8 cellular contexts compared by ENCODE assay signal in the genomic region with DNA sequence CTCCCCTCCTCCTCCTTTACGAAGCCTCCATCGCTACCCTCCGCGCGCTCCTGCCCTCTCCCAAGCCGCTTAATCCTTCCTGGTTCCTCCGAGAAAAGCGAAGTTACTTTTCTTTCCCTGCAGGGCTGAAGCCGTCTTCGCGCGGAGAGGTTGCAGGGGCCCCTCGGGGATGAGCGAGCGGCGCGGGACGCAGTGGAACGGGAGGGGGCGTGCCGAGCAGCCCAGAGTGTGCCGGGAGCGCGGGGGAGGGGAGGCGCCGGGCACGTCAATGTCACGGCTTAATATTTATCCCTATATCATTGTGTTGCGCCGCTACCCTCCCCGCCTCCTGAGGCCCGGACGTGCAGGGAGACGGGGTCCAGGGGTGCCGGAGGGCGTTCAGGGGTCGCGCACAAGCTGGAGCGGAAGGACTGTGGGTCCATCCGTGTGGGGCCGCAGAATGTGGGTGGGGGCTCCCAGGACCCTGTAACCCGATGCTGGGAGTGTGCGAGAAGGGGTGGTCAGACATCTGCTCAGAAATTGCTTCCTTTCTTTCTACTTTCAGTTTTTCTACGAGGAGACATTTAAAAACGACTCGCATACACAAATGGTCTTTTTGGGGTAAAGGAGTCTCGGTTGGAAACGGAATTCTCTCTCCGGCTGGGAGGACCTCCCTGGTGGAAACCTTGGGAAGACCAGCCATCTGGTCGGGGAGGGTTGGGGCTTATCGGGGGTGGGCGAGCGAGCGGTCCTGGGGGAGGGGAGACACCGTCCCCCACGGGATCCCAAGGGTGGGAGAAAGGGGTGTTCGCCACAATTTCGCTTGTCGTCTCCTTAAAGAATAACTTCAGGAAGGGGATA. TPM values are rescaled to one million over a fixed set of nuclear protein-coding genes. Genes with fewer than 3 reads are reported as not detected.
DNase-seq lines count a peak whose midpoint lies in the region; ATAC-seq and TF ChIP-seq lines count a peak whose summit lies in the region.

No MANE protein-coding gene starts in this region.

- POLR2A ChIA-PET in activated CD4-positive, alpha-beta T cell treated with anti-CD3 and anti-CD28 coated beads, Interleukin-2, amount 10 ng/mL, durations not matched to agents 7 days and 5 days (lab: Charles Lee): interaction anchor here (0.7 to 0.8 kb wide), 2 partner anchors 18 to 208 kb away, joined by 3 to 5 read pairs; no protein-coding TSS in a partner anchor

- H3K9ac ChIP-seq in liver (ENCODE audit: low read depth in 1 of 2, low read length in 2 of 2): peak overlapping the region; percentile 64 to 93

- peaks cover 0 to 36% (median 20%) of the 10 kb centered on the region in 4 donors for H3K4me1 ChIP-seq in liver (ENCODE audit: control insufficient read depth in 4 of 4, insufficient read depth in 4 of 4, low read length in 3 of 4)

- peak overlapping the region; percentile 72 for H3K4me3 ChIP-seq in GM12875 (ENCODE audit: low read depth, low read length)
- H3K4me3 ChIP-seq in liver (ENCODE audit: low read depth in 1 of 3, low read length in 3 of 3): peak overlapping the region; percentile 82 to 95 (median 88)

- CTCF ChIA-PET in activated CD4-positive, alpha-beta T cell treated with anti-CD3 and anti-CD28 coated beads, Interleukin-2, amount 10 ng/mL, durations not matched to agents 7 days and 5 days (lab: Charles Lee): interaction anchor here (1.2 to 4.7 kb wide), 21 partner anchors 11 to 236 kb away, joined by 3 to 78 read pairs (median 6); no protein-coding TSS in a partner anchor

- no peaks in the 10 kb centered on the region for H3K9me3 ChIP-seq in liver (ENCODE audit: control insufficient read depth in 4 of 4, low read length in 3 of 4)

- intact Hi-C loops in dendritic cell treated with granulocyte-macrophage colony-stimulating factor and Interleukin-4, amounts not matched to agents 40 ng/mL and 50 ng/mL, for 4 days (cut with micrococcal nuclease): loop anchor here (1.0 to 5.0 kb wide), 5 partner anchors 37 to 221 kb away; no protein-coding TSS in a partner anchor

- H3K27me3 ChIP-seq in liver (ENCODE audit: control insufficient read depth in 4 of 4, insufficient read depth in 4 of 4, low read length in 3 of 4): no peaks in the 10 kb centered on the region

- no peaks in the 10 kb centered on the region for H3K36me3 ChIP-seq in liver (ENCODE audit: control insufficient read depth in 4 of 4, insufficient read depth in 3 of 4, low read depth in 1 of 4, low read length in 3 of 4)

- peaks cover 17% of the 10 kb centered on the region for H3K27me3 Mint-ChIP-seq in activated CD4-positive, alpha-beta T cell treated with anti-CD3 and anti-CD28 coated beads, Interleukin-2, amount 10 ng/mL, durations not matched to agents 7 days and 5 days
- peaks cover 6% of the 10 kb centered on the region for H3K27me3 Mint-ChIP-seq in dendritic cell treated with granulocyte-macrophage colony-stimulating factor and Interleukin-4, amounts not matched to agents 40 ng/mL and 50 ng/mL, for 4 days

- no peaks in the 10 kb centered on the region for H3K9me3 Mint-ChIP-seq in activated CD4-positive, alpha-beta T cell treated with anti-CD3 and anti-CD28 coated beads, Interleukin-2, amount 10 ng/mL, durations not matched to agents 7 days and 5 days
- no peaks in the 10 kb centered on the region for H3K9me3 Mint-ChIP-seq in dendritic cell treated with granulocyte-macrophage colony-stimulating factor and Interleukin-4, amounts not matched to agents 40 ng/mL and 50 ng/mL, for 4 days

- peak; percentile 41 to 48 for TF ChIP-seq RAD21 in liver (IDR thresholded peaks at IDR 0.05)

- peak overlapping the region; percentile 79 for H3K4me3 Mint-ChIP-seq in activated CD4-positive, alpha-beta T cell treated with anti-CD3 and anti-CD28 coated beads, Interleukin-2, amount 10 ng/mL, durations not matched to agents 7 days and 5 days
- peak overlapping the region; percentile 92 for H3K4me3 Mint-ChIP-seq in dendritic cell treated with granulocyte-macrophage colony-stimulating factor and Interleukin-4, amounts not matched to agents 40 ng/mL and 50 ng/mL, for 4 days

- peaks cover 45% of the 10 kb centered on the region for H3K36me3 Mint-ChIP-seq in activated CD4-positive, alpha-beta T cell treated with anti-CD3 and anti-CD28 coated beads, Interleukin-2, amount 10 ng/mL, durations not matched to agents 7 days and 5 days (ENCODE audit: low read depth)
- H3K36me3 Mint-ChIP-seq in dendritic cell treated with granulocyte-macrophage colony-stimulating factor and Interleukin-4, amounts not matched to agents 40 ng/mL and 50 ng/mL, for 4 days (ENCODE audit: low read depth): peaks cover 25% of the 10 kb centered on the region

- peak; percentile 39 for DNase-seq in NCI-H2171 (lab: John Stamatoyannopoulos, UW)
- DNase-seq in activated CD4-positive, alpha-beta T cell treated with anti-CD3 and anti-CD28 coated beads, Interleukin-2, amount 10 ng/mL, durations not matched to agents 7 days and 5 days: peak; percentile 78
- peak; percentile 77 to 80 for DNase-seq in stimulated activated CD4-positive, alpha-beta T cell treated with anti-CD3 and anti-CD28 coated beads, Interleukin-4, amount 100 ng/mL, for 48 hours (ENCODE audit: low read depth in 2 of 2)

- TF ChIP-seq CTCF in 22Rv1 (IDR thresholded peaks at IDR 0.05): no peak; the same call in 1 of the 2 replicates
- TF ChIP-seq CTCF in GM12875 (IDR thresholded peaks at IDR 0.05; ENCODE audit: borderline replicate concordance, insufficient read depth, low read depth, low read length): peak; percentile 37; the same call in 1 of the 2 replicates
- TF ChIP-seq CTCF in liver (IDR thresholded peaks at IDR 0.05; ENCODE audit: low read depth, low read length, missing input control): no peak

- peak; percentile 53 for ATAC-seq in HG02759 (IDR thresholded peaks at IDR 0.05; ENCODE audit: unreplicated experiment)

- peak overlapping the region; percentile 79 for H3K27ac ChIP-seq in 22Rv1
- H3K27ac ChIP-seq in liver (ENCODE audit: low read depth in 1 of 2, low read length in 2 of 2): peak overlapping the region; percentile 70 to 92

- H3K4me1 Mint-ChIP-seq in activated CD4-positive, alpha-beta T cell treated with anti-CD3 and anti-CD28 coated beads, Interleukin-2, amount 10 ng/mL, durations not matched to agents 7 days and 5 days: peaks cover 43% of the 10 kb centered on the region
- peaks cover 34% of the 10 kb centered on the region for H3K4me1 Mint-ChIP-seq in dendritic cell treated with granulocyte-macrophage colony-stimulating factor and Interleukin-4, amounts not matched to agents 40 ng/mL and 50 ng/mL, for 4 days (ENCODE audit: low read depth)

- WGBS in liver: under 1% methylated on average over 59 of the region's 59 CpGs

- H3K27ac Mint-ChIP-seq in activated CD4-positive, alpha-beta T cell treated with anti-CD3 and anti-CD28 coated beads, Interleukin-2, amount 10 ng/mL, durations not matched to agents 7 days and 5 days: peak overlapping the region; percentile 92
- H3K27ac Mint-ChIP-seq in dendritic cell treated with granulocyte-macrophage colony-stimulating factor and Interleukin-4, amounts not matched to agents 40 ng/mL and 50 ng/mL, for 4 days: peak overlapping the region; percentile 84

TF ChIP-seq in liver, 16 proteins besides CTCF, POLR2A, EP300 and RAD21 (continues in another document):
- TF ChIP-seq HNF4G (IDR thresholded peaks at IDR 0.05) (no peak), FOXA1 (IDR thresholded peaks at IDR 0.05) (no peak), TAF1 (conservative IDR thresholded peaks at IDR 0.05) (no peak), EGR1 (IDR thresholded peaks at IDR 0.05; ENCODE audit: low read depth in 2 of 2) (no peak), ZBTB33 (IDR thresholded peaks at IDR 0.05) (no peak), YY1 (IDR thresholded peaks at IDR 0.05) (peak; percentile 55), GABPA (IDR thresholded peaks at IDR 0.05 in 1 of 2, conservative IDR thresholded peaks at IDR 0.05 in 1 of 2) (peak in 1 of 2 donors; percentile 26)
- TF ChIP-seq, protein P1, sequence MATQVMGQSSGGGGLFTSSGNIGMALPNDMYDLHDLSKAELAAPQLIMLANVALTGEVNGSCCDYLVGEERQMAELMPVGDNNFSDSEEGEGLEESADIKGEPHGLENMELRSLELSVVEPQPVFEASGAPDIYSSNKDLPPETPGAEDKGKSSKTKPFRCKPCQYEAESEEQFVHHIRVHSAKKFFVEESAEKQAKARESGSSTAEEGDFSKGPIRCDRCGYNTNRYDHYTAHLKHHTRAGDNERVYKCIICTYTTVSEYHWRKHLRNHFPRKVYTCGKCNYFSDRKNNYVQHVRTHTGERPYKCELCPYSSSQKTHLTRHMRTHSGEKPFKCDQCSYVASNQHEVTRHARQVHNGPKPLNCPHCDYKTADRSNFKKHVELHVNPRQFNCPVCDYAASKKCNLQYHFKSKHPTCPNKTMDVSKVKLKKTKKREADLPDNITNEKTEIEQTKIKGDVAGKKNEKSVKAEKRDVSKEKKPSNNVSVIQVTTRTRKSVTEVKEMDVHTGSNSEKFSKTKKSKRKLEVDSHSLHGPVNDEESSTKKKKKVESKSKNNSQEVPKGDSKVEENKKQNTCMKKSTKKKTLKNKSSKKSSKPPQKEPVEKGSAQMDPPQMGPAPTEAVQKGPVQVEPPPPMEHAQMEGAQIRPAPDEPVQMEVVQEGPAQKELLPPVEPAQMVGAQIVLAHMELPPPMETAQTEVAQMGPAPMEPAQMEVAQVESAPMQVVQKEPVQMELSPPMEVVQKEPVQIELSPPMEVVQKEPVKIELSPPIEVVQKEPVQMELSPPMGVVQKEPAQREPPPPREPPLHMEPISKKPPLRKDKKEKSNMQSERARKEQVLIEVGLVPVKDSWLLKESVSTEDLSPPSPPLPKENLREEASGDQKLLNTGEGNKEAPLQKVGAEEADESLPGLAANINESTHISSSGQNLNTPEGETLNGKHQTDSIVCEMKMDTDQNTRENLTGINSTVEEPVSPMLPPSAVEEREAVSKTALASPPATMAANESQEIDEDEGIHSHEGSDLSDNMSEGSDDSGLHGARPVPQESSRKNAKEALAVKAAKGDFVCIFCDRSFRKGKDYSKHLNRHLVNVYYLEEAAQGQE (IDR thresholded peaks at IDR 0.05): no peak

RNA-seq across cellular contexts. Expression of gene CDK6, which starts 2.4 kb away (rescaled TPM):
- total RNA-seq in activated CD4-positive, alpha-beta T cell treated with anti-CD3 and anti-CD28 coated beads, Interleukin-2, amount 10 ng/mL, durations not matched to agents 7 days and 5 days: 10 to 100 TPM; 84.1 to 95.4 TPM
- 10 to 100 TPM; 17.7 to 35.0 TPM for total RNA-seq in liver
- polyA plus RNA-seq in liver: 1 to 10 TPM; 3.3 to 6.2 TPM

Comparison
In these comparisons a context has a peak if more than half of its experiments do, and no peak if none do; other contexts are left out.
1. Peak in every context shown above with its lines: DNase-seq, ATAC-seq, H3K4me3 ChIP-seq and H3K27ac ChIP-seq.